2 cellular contexts compared by ENCODE assay signal in genomic region chr16:28027055-28027454, GRCh38.
A peak's percentile ranks its signal among the peaks of the same experiment; 100 is the strongest.
TF ChIP-seq lines count a peak whose summit lies in the region.

No MANE protein-coding gene starts in this region.

TF ChIP-seq in Ishikawa, 13 proteins besides CTCF, POLR2A, EP300 and RAD21 (continued from another document):
- TF ChIP-seq REST (IDR thresholded peaks at IDR 0.05; ENCODE audit: low read depth), result no peak

TF ChIP-seq in K562, 482 proteins besides CTCF, POLR2A, EP300 and RAD21 (continued from another document):
- no peak for TF ChIP-seq TSHZ1 (CRISPR knock-in tag; IDR thresholded peaks at IDR 0.05)
- TF ChIP-seq XRCC4 (IDR thresholded peaks at IDR 0.05; ENCODE audit: extremely low read depth, insufficient read depth, insufficient read length), result no peak
- TF ChIP-seq STAT5A (IDR thresholded peaks at IDR 0.05; ENCODE audit: borderline replicate concordance, low read length), result no peak
- TF ChIP-seq MCM7 (IDR thresholded peaks at IDR 0.05), result no peak
- TF ChIP-seq STAT6 (CRISPR knock-in tag; IDR thresholded peaks at IDR 0.05), result no peak
- no peak for TF ChIP-seq ZNF134 (CRISPR knock-in tag; conservative IDR thresholded peaks at IDR 0.05)
- no peak for TF ChIP-seq ZKSCAN8 (CRISPR knock-in tag; IDR thresholded peaks at IDR 0.05)
- TF ChIP-seq USF2 (CRISPR knock-in tag; IDR thresholded peaks at IDR 0.05), result peak; percentile 56; the same call in 1 of the 2 replicates
- TF ChIP-seq RAD51 (IDR thresholded peaks at IDR 0.05; ENCODE audit: borderline replicate concordance, low read depth), result peak; percentile 38; the same call in 1 of the 2 replicates
- TF ChIP-seq CXXC5 (CRISPR knock-in tag; IDR thresholded peaks at IDR 0.05), result no peak
- no peak for TF ChIP-seq HDGF (IDR thresholded peaks at IDR 0.05)
- TF ChIP-seq NFYB (IDR thresholded peaks at IDR 0.05; ENCODE audit: extremely low read depth, insufficient read length), result peak; percentile 83
- TF ChIP-seq SMARCA4 (IDR thresholded peaks at IDR 0.05), result no peak
- TF ChIP-seq ZBTB33 (CRISPR knock-in tag; IDR thresholded peaks at IDR 0.05), result no peak
- TF ChIP-seq ZNF217 (CRISPR knock-in tag; IDR thresholded peaks at IDR 0.05), result no peak
- no peak for TF ChIP-seq ZNF143 (CRISPR knock-in tag; IDR thresholded peaks at IDR 0.05)
- no peak for TF ChIP-seq BHLHE40 (IDR thresholded peaks at IDR 0.05; ENCODE audit: low read length)
- TF ChIP-seq RBM25 (IDR thresholded peaks at IDR 0.05; ENCODE audit: low read depth, low read length, severe bottlenecking), result peak; percentile 33
- no peak for TF ChIP-seq SRF (CRISPR knock-in tag; IDR thresholded peaks at IDR 0.05)
- no peak for TF ChIP-seq TARDBP (IDR thresholded peaks at IDR 0.05)
- TF ChIP-seq SREBF1 (IDR thresholded peaks at IDR 0.05; ENCODE audit: borderline replicate concordance, low read depth, low read length), result no peak
- no peak for TF ChIP-seq HEY1 (CRISPR knock-in tag; IDR thresholded peaks at IDR 0.05; ENCODE audit: borderline replicate concordance)
- TF ChIP-seq PRDM10 (IDR thresholded peaks at IDR 0.05; ENCODE audit: partially characterized antibody), result no peak
- no peak for TF ChIP-seq ARNT (IDR thresholded peaks at IDR 0.05)
- no peak for TF ChIP-seq DIDO1 (tag; IDR thresholded peaks at IDR 0.05; ENCODE audit: low read depth)
- TF ChIP-seq ZFPM2 (CRISPR knock-in tag; IDR thresholded peaks at IDR 0.05), result no peak
- TF ChIP-seq ZNF24 (IDR thresholded peaks at IDR 0.05), result no peak
- TF ChIP-seq USF1 (CRISPR knock-in tag; IDR thresholded peaks at IDR 0.05), result peak; percentile 73
- peak in 1 of 2 experiments; percentile 48 for TF ChIP-seq E2F6 (IDR thresholded peaks at IDR 0.05; ENCODE audit: borderline replicate concordance in 1 of 2, extremely low read depth in 1 of 2, insufficient read depth in 1 of 2, insufficient read length in 1 of 2, low read depth in 1 of 2, low read length in 1 of 2, poor library complexity in 1 of 2, severe bottlenecking in 1 of 2)
- no peak for TF ChIP-seq ZNF395 (CRISPR knock-in tag; IDR thresholded peaks at IDR 0.05)
TF ChIP-seq in K562: peak in this region for 6.
